In genomic region chr9:14275331-14275730, GRCh38 we compare ENCODE assay signal across 26 cellular contexts. TPM values are rescaled to one million over a fixed set of nuclear protein-coding genes. Genes with fewer than 3 reads are reported as not detected.
DNase-seq lines count a peak whose midpoint lies in the region; ATAC-seq, FAIRE-seq and TF ChIP-seq lines count a peak whose summit lies in the region.
"Had no signal": no experiment of that assay in that cellular context is flagged by ENCODE, and none has a peak within 500 bp of the region (broad histone marks: within the 10 kb centered on the region; RNA-seq: fewer than 3 reads in every experiment).

No MANE protein-coding gene starts in this region.

- H2AFZ ChIP-seq in endothelial cell of umbilical vein (ENCODE audit: low read depth, low read length): no peak overlapping the region

- no peak overlapping the region for H3K4me3 ChIP-seq in RWPE2 (ENCODE audit: severe bottlenecking)
- H3K4me3 ChIP-seq in endothelial cell of umbilical vein (replicated peaks in 1 of 3; ENCODE audit: insufficient read depth in 1 of 3, low read depth in 1 of 3, low read length in 3 of 3): no peak overlapping the region
- H3K4me3 ChIP-seq: adrenal gland, cardiac muscle cell had no signal

- H3K4me3 Mint-ChIP-seq in osteocyte (ENCODE audit: unreplicated experiment): no peak overlapping the region
- H3K4me3 Mint-ChIP-seq: activated CD4-positive, alpha-beta T cell treated with anti-CD3 and anti-CD28 coated beads for 36 hours; activated T-cell treated with anti-CD3 and anti-CD28 coated beads, Interleukin-2, amount 50 U/mL, for 4 hours; CD4-positive, CD25-positive, alpha-beta regulatory T cell had no signal

- H4K20me1 ChIP-seq in endothelial cell of umbilical vein (replicated peaks; ENCODE audit: control insufficient read depth, extremely low read depth, insufficient read depth, low read length): no peaks in the 10 kb centered on the region

- H3K27ac ChIP-seq in RWPE2 (ENCODE audit: poor library complexity, severe bottlenecking) (peak overlapping the region; percentile 83), endothelial cell of umbilical vein (ENCODE audit: insufficient read depth, low read depth, low read length) (peak overlapping the region; percentile 82)
- H3K27ac ChIP-seq: adrenal gland, epithelial cell of prostate had no signal

- no peaks in the 10 kb centered on the region for H3K27me3 ChIP-seq in RWPE2 (ENCODE audit: insufficient read depth, poor library complexity, severe bottlenecking)
- no peaks in the 10 kb centered on the region for H3K27me3 ChIP-seq in endothelial cell of umbilical vein (ENCODE audit: control insufficient read depth in 2 of 2, insufficient read depth in 2 of 2, low read length in 2 of 2)
- H3K27me3 ChIP-seq: adrenal gland, cardiac muscle cell had no signal

- peaks cover 13% of the 10 kb centered on the region; the same call in 1 of the 2 replicates for H3K36me3 ChIP-seq in RWPE2 (ENCODE audit: low read depth)
- peaks cover 0 to 3% of the 10 kb centered on the region in 2 experiments for H3K36me3 ChIP-seq in endothelial cell of umbilical vein (ENCODE audit: control insufficient read depth in 2 of 2, extremely low read depth in 1 of 2, insufficient read depth in 2 of 2, low read length in 2 of 2)
- H3K36me3 ChIP-seq: adrenal gland, cardiac muscle cell had no signal

- no peak for TF ChIP-seq CTCF in RWPE2 (IDR thresholded peaks at IDR 0.05; ENCODE audit: poor library complexity, severe bottlenecking)
- no peak for TF ChIP-seq CTCF in endothelial cell of umbilical vein (IDR thresholded peaks at IDR 0.05; ENCODE audit: extremely low read depth in 1 of 2, insufficient read depth in 1 of 2, low read depth in 1 of 2, low read length in 2 of 2)
- no peak for TF ChIP-seq CTCF in osteocyte (IDR thresholded peaks at IDR 0.05)

- POLR2A ChIA-PET in endothelial cell of umbilical vein (lab: Charles Lee): no interaction called here

- CTCF ChIA-PET in endothelial cell of umbilical vein (lab: Charles Lee): no interaction called here

- no peaks in the 10 kb centered on the region for H3K27me3 Mint-ChIP-seq in osteocyte (ENCODE audit: unreplicated experiment)

- dilution Hi-C loops in endothelial cell of umbilical vein (cut with MboI; ENCODE audit: extremely low pct_ligation_motif_present, low sequenced_read_pairs): no loop called here

- H3K9me1 ChIP-seq in endothelial cell of umbilical vein (replicated peaks; ENCODE audit: control insufficient read depth, extremely low read depth, insufficient read depth, low read length): no peaks in the 10 kb centered on the region

- peak overlapping the region; percentile 94 for H3K27ac Mint-ChIP-seq in osteocyte (ENCODE audit: unreplicated experiment)
- H3K27ac Mint-ChIP-seq: activated CD4-positive, alpha-beta T cell treated with anti-CD3 and anti-CD28 coated beads for 36 hours; CD4-positive, CD25-positive, alpha-beta regulatory T cell had no signal

- intact Hi-C loops in endothelial cell of umbilical vein (cut with micrococcal nuclease): no loop called here

- no peak for FAIRE-seq in endothelial cell of umbilical vein (lab: Jason Lieb, UNC)
- FAIRE-seq: HepG2, urothelium cell line had no signal

- no peak overlapping the region for H3K9ac ChIP-seq in endothelial cell of umbilical vein (replicated peaks; ENCODE audit: extremely low read depth, insufficient read depth, low read length)

- H3K9me3 ChIP-seq in RWPE2 (ENCODE audit: severe bottlenecking): no peaks in the 10 kb centered on the region
- H3K9me3 ChIP-seq in endothelial cell of umbilical vein (replicated peaks; ENCODE audit: control insufficient read depth, insufficient read depth, low read length): no peaks in the 10 kb centered on the region
- H3K9me3 ChIP-seq: adrenal gland had no signal

- H3K79me2 ChIP-seq in endothelial cell of umbilical vein (ENCODE audit: control insufficient read depth, insufficient read depth, low read length): peaks cover 92% of the 10 kb centered on the region

- TF ChIP-seq POLR2A in endothelial cell of umbilical vein (IDR thresholded peaks at IDR 0.05; ENCODE audit: low read depth, low read length): no peak

- DNase-seq in Daoy (ENCODE audit: low read depth) (peak; percentile 35), RWPE2 (ENCODE audit: low spot score) (no peak), endothelial cell of umbilical vein (ENCODE audit: low read depth, low spot score) (no peak), osteocyte (ENCODE audit: extremely low spot score, unreplicated experiment) (no peak), amniotic stem cell (lab: John Stamatoyannopoulos, UW) (no peak), NCI-H510A treated with DMSO at 0.1 percent for 48 hours (lab: John Stamatoyannopoulos, UW) (no peak)
- DNase-seq: activated CD4-positive, alpha-beta T cell treated with anti-CD3 and anti-CD28 coated beads for 36 hours; activated naive CD4-positive, alpha-beta T cell; activated T-cell treated with anti-CD3 and anti-CD28 coated beads, Interleukin-2, amount 50 U/mL, for 4 hours; adrenal gland; CD4-positive, CD25-positive, alpha-beta regulatory T cell; hippocampal formation; islet precursor cell; NCI-H187 treated with DMSO at 0.1 percent for 48 hours; NCI-H774; occipital lobe; right cardiac atrium; T-helper 1 cell had no signal

- ATAC-seq in RWPE2 (ENCODE audit: low read depth): no peak
- ATAC-seq in GM18868 (IDR thresholded peaks at IDR 0.05; ENCODE audit: unreplicated experiment): no peak
- ATAC-seq in HG03565 (IDR thresholded peaks at IDR 0.05; ENCODE audit: unreplicated experiment): no peak
- ATAC-seq: activated CD4-positive, alpha-beta T cell treated with anti-CD3 and anti-CD28 coated beads for 36 hours; activated T-cell treated with anti-CD3 and anti-CD28 coated beads, Interleukin-2, amount 50 U/mL, for 4 hours; HepG2; right cardiac atrium had no signal

- no peaks in the 10 kb centered on the region for H3K9me3 Mint-ChIP-seq in osteocyte (ENCODE audit: unreplicated experiment)
- H3K9me3 Mint-ChIP-seq: activated T-cell treated with anti-CD3 and anti-CD28 coated beads, Interleukin-2, amount 50 U/mL, for 4 hours had no signal

- peaks cover 91% of the 10 kb centered on the region for H3K4me1 Mint-ChIP-seq in osteocyte (ENCODE audit: unreplicated experiment)
- H3K4me1 Mint-ChIP-seq: CD4-positive, CD25-positive, alpha-beta regulatory T cell had no signal

- peaks cover 2% of the 10 kb centered on the region for H3K36me3 Mint-ChIP-seq in osteocyte (ENCODE audit: unreplicated experiment)
- H3K36me3 Mint-ChIP-seq: CD4-positive, CD25-positive, alpha-beta regulatory T cell had no signal

- no TSS peak for BruUV-seq in endothelial cell of umbilical vein (replicated peaks; lab: Mats Ljungman, UMichigan)

- peak overlapping the region; percentile 59 for H3K4me2 ChIP-seq in endothelial cell of umbilical vein (ENCODE audit: insufficient read depth, low read length)

- H3K4me1 ChIP-seq in RWPE2 (ENCODE audit: insufficient read depth, poor library complexity, severe bottlenecking) (peaks cover 87% of the 10 kb centered on the region), endothelial cell of umbilical vein (ENCODE audit: control insufficient read depth, extremely low read depth, insufficient read depth, low read length) (peaks cover 87% of the 10 kb centered on the region)

TF ChIP-seq in endothelial cell of umbilical vein, 7 proteins besides CTCF, POLR2A, EP300 and RAD21:
- TF ChIP-seq FOS (IDR thresholded peaks at IDR 0.05; ENCODE audit: borderline replicate concordance, insufficient read depth, low read length) (no peak), POLR2AphosphoS5 (IDR thresholded peaks at IDR 0.05; ENCODE audit: insufficient read depth, low read depth, low read length) (no peak), MYC (IDR thresholded peaks at IDR 0.05; ENCODE audit: low read depth, low read length) (no peak), EZH2 (IDR thresholded peaks at IDR 0.05; ENCODE audit: borderline replicate concordance, low read depth, low read length, severe bottlenecking) (no peak), MAX (IDR thresholded peaks at IDR 0.05; ENCODE audit: insufficient read depth, insufficient read length) (no peak), JUN (IDR thresholded peaks at IDR 0.05; ENCODE audit: borderline replicate concordance, insufficient read depth, insufficient read length, low read depth) (no peak), GATA2 (IDR thresholded peaks at IDR 0.05; ENCODE audit: insufficient read depth, insufficient read length, low read depth, low read length) (no peak)

RNA-seq across cellular contexts. Expression of gene NFIB, which starts 38.6 kb away (rescaled TPM):
- total RNA-seq in Daoy (2014; rRNA removed; shearing (Covaris generic)): 16.5 and 19.4 TPM in 2 replicates
- total RNA-seq in endothelial cell of umbilical vein (160 and 174 TPM in 2 replicates), osteocyte (36.1 and 39.9 TPM in 2 replicates)
- polyA plus RNA-seq in endothelial cell of umbilical vein: 23.4 and 26.4 TPM in 2 replicates
- polyA plus RNA-seq in endothelial cell of umbilical vein (2011; cell fraction: cytosol; rRNA removed): 37.4 and 43.7 TPM in 2 replicates
- polyA plus RNA-seq in endothelial cell of umbilical vein (2011; cell fraction: nucleus; rRNA removed): 154 and 187 TPM in 2 replicates
- 57.7 and 61.6 TPM in 2 replicates for polyA plus RNA-seq in endothelial cell of umbilical vein (2012)
- polyA minus RNA-seq in endothelial cell of umbilical vein: 232 and 242 TPM in 2 replicates
- polyA minus RNA-seq in endothelial cell of umbilical vein (2011; cell fraction: cytosol; rRNA and poly(A)+ RNA removed): 21.1 TPM
- 402 and 529 TPM in 2 replicates for polyA minus RNA-seq in endothelial cell of umbilical vein (2011; cell fraction: nucleus; rRNA and poly(A)+ RNA removed)
- total RNA-seq: activated CD4-positive, alpha-beta T cell treated with anti-CD3 and anti-CD28 coated beads for 36 hours; activated CD8-positive, alpha-beta memory T cell treated with anti-CD3 and anti-CD28 coated beads for 36 hours; G401 had no signal
- polyA plus RNA-seq: CD4-positive, CD25-positive, alpha-beta regulatory T cell had no signal
